In genomic region chr6:12761376-12762115, GRCh38 we compare ENCODE assay signal across 15 cellular contexts. TPM values are rescaled to one million over a fixed set of nuclear protein-coding genes. Genes with fewer than 3 reads are reported as not detected.
DNase-seq lines count a peak whose midpoint lies in the region; ATAC-seq and TF ChIP-seq lines count a peak whose summit lies in the region.
"Had no signal": no experiment of that assay in that cellular context is flagged by ENCODE, and none has a peak within 500 bp of the region (broad histone marks: within the 10 kb centered on the region; RNA-seq: fewer than 3 reads in every experiment).

No MANE protein-coding gene starts in this region.

- intact Hi-C loops in MCF 10A (cut with micrococcal nuclease) (no loop called here), breast epithelium (cut with DNase I; ENCODE audit: low total_unique reads) (no loop called here)

- no peak for TF ChIP-seq POLR2A in breast epithelium (IDR thresholded peaks at IDR 0.05)

- ATAC-seq in HG03354 (IDR thresholded peaks at IDR 0.05; ENCODE audit: poor library complexity, severe bottlenecking, unreplicated experiment), result no peak

- no peak overlapping the region for H3K27ac Mint-ChIP-seq in MCF 10A (ENCODE audit: low read depth, unreplicated experiment)
- H3K27ac Mint-ChIP-seq: activated CD4-positive, alpha-beta T cell treated with anti-CD3 and anti-CD28 coated beads, Interleukin-2, amount 10 ng/mL, durations not matched to agents 7 days and 5 days; activated naive CD8-positive, alpha-beta T cell treated with anti-CD3 and anti-CD28 coated beads, Interleukin-2, amount 10 ng/mL, durations not matched to agents 7 days and 5 days; activated T-cell treated with anti-CD3 and anti-CD28 coated beads, Interleukin-2, amount 50 U/mL, for 24 hours; progenitor cell of endocrine pancreas had no signal

- no peaks in the 10 kb centered on the region for H3K36me3 ChIP-seq in breast epithelium
- no peaks in the 10 kb centered on the region for H3K36me3 ChIP-seq in SJCRH30

- BruUV-seq in MCF 10A (replicated peaks; lab: Mats Ljungman, UMichigan), result no TSS peak

- H3K27me3 ChIP-seq in breast epithelium (peaks cover 0 to 17% of the 10 kb centered on the region in 2 donors), SJCRH30 (no peaks in the 10 kb centered on the region)

- POLR2A ChIA-PET in MCF 10A (lab: Yijun Ruan, JAX), result interaction anchor here (0.7 kb wide), 1 partner anchor 56 kb away, joined by 4 read pairs; no protein-coding TSS in a partner anchor

- H3K9me3 ChIP-seq in breast epithelium, result no peaks in the 10 kb centered on the region
- no peaks in the 10 kb centered on the region for H3K9me3 ChIP-seq in SJCRH30 (replicated peaks)
- H3K9me3 ChIP-seq: Caco-2 had no signal

- H3K27me3 Mint-ChIP-seq in MCF 10A (ENCODE audit: insufficient read depth, unreplicated experiment), result peaks cover 59% of the 10 kb centered on the region
- H3K27me3 Mint-ChIP-seq: activated CD4-positive, alpha-beta T cell treated with anti-CD3 and anti-CD28 coated beads, Interleukin-2, amount 10 ng/mL, durations not matched to agents 7 days and 5 days had no signal

- DNase-seq in MCF 10A (ENCODE audit: unreplicated experiment) (peak; percentile 2), breast epithelium (ENCODE audit: low spot score in 2 of 2) (no peak), SJCRH30 (peak; percentile 2 to 4), foreskin melanocyte (peak; percentile 75), RPMI8226 (no peak), NCI-H1436 (lab: John Stamatoyannopoulos, UW) (no peak), NCI-H82 treated with DMSO at 0.1 percent for 48 hours (lab: John Stamatoyannopoulos, UW; ENCODE audit: unreplicated experiment) (no peak)
- DNase-seq: activated CD4-positive, alpha-beta T cell treated with anti-CD3 and anti-CD28 coated beads, Interleukin-2, amount 10 ng/mL, durations not matched to agents 7 days and 5 days; activated naive CD8-positive, alpha-beta T cell treated with anti-CD3 and anti-CD28 coated beads, Interleukin-2, amount 10 ng/mL, durations not matched to agents 7 days and 5 days; activated T-cell treated with anti-CD3 and anti-CD28 coated beads, Interleukin-2, amount 50 U/mL, for 24 hours; Caco-2; NCI-H1930; T1000 had no signal

- CTCF ChIA-PET in MCF 10A (lab: Yijun Ruan, JAX), result no interaction called here

- H3K4me3 ChIP-seq in breast epithelium (no peak overlapping the region), SJCRH30 (no peak overlapping the region)

- H3K36me3 Mint-ChIP-seq in MCF 10A (ENCODE audit: insufficient read depth, unreplicated experiment), result no peaks in the 10 kb centered on the region
- H3K36me3 Mint-ChIP-seq: activated naive CD8-positive, alpha-beta T cell treated with anti-CD3 and anti-CD28 coated beads, Interleukin-2, amount 10 ng/mL, durations not matched to agents 7 days and 5 days had no signal

- H3K27ac ChIP-seq in breast epithelium, result no peak overlapping the region
- no peak overlapping the region for H3K27ac ChIP-seq in SJCRH30

- no peaks in the 10 kb centered on the region for H3K4me1 ChIP-seq in breast epithelium
- no peaks in the 10 kb centered on the region for H3K4me1 ChIP-seq in SJCRH30
- H3K4me1 ChIP-seq: Caco-2 had no signal

- no peak for TF ChIP-seq CTCF in MCF 10A (IDR thresholded peaks at IDR 0.05; ENCODE audit: unreplicated experiment)
- TF ChIP-seq CTCF in breast epithelium (IDR thresholded peaks at IDR 0.05), result no peak

- no peak overlapping the region for H3K4me3 Mint-ChIP-seq in MCF 10A (ENCODE audit: unreplicated experiment)
- H3K4me3 Mint-ChIP-seq: activated CD4-positive, alpha-beta T cell treated with anti-CD3 and anti-CD28 coated beads, Interleukin-2, amount 10 ng/mL, durations not matched to agents 7 days and 5 days; activated naive CD8-positive, alpha-beta T cell treated with anti-CD3 and anti-CD28 coated beads, Interleukin-2, amount 10 ng/mL, durations not matched to agents 7 days and 5 days; activated T-cell treated with anti-CD3 and anti-CD28 coated beads, Interleukin-2, amount 50 U/mL, for 24 hours had no signal

- H3K9me3 Mint-ChIP-seq in MCF 10A (ENCODE audit: unreplicated experiment), result no peaks in the 10 kb centered on the region
- H3K9me3 Mint-ChIP-seq: activated CD4-positive, alpha-beta T cell treated with anti-CD3 and anti-CD28 coated beads, Interleukin-2, amount 10 ng/mL, durations not matched to agents 7 days and 5 days; activated naive CD8-positive, alpha-beta T cell treated with anti-CD3 and anti-CD28 coated beads, Interleukin-2, amount 10 ng/mL, durations not matched to agents 7 days and 5 days; activated T-cell treated with anti-CD3 and anti-CD28 coated beads, Interleukin-2, amount 50 U/mL, for 24 hours had no signal

- no peaks in the 10 kb centered on the region for H3K4me1 Mint-ChIP-seq in MCF 10A (ENCODE audit: insufficient read depth, unreplicated experiment)
- H3K4me1 Mint-ChIP-seq: activated CD4-positive, alpha-beta T cell treated with anti-CD3 and anti-CD28 coated beads, Interleukin-2, amount 10 ng/mL, durations not matched to agents 7 days and 5 days; activated naive CD8-positive, alpha-beta T cell treated with anti-CD3 and anti-CD28 coated beads, Interleukin-2, amount 10 ng/mL, durations not matched to agents 7 days and 5 days had no signal

RNA-seq across cellular contexts. Expression of gene PHACTR1, which starts 45.0 kb away (rescaled TPM):
- total RNA-seq in MCF 10A (2022) (not detected in 2 replicates), breast epithelium (1 to 10 TPM; 4.1 to 5.6 (median 4.6) TPM)
- total RNA-seq in SJCRH30 (2014; rRNA removed; shearing (Covaris generic)), result 0.14 and 0.20 TPM in 2 replicates

Comparison
In these comparisons a context has a peak if more than half of its experiments do, and no peak if none do; other contexts are left out.
1. DNase-seq: peak in MCF 10A (single experiment), SJCRH30 (2 of 2) and foreskin melanocyte (single experiment); none in breast epithelium (0 of 2), RPMI8226 (single experiment), NCI-H1436 (single experiment) and NCI-H82 treated with DMSO at 0.1 percent for 48 hours (single experiment).